ENCODE assay signal across 16 cellular contexts in genomic region chr2:239047861-239048260, GRCh38.
DNase-seq lines count a peak whose midpoint lies in the region; ATAC-seq, FAIRE-seq and TF ChIP-seq lines count a peak whose summit lies in the region.
"Had no signal": no experiment of that assay in that cellular context is flagged by ENCODE, and none has a peak within 500 bp of the region (broad histone marks: within the 10 kb centered on the region; RNA-seq: fewer than 3 reads in every experiment).

No MANE protein-coding gene starts in this region.

- no peak for FAIRE-seq in kidney (lab: Jason Lieb, UNC)

- H3K9ac ChIP-seq in endodermal cell (ENCODE audit: extremely low read depth, low read length, poor library complexity, severe bottlenecking) (no peak overlapping the region), kidney (ENCODE audit: low read length in 2 of 2) (no peak overlapping the region)
- H3K9ac ChIP-seq: BLaER1 had no signal

- H3K4me3 Mint-ChIP-seq in activated naive CD4-positive, alpha-beta T cell treated with anti-CD3 and anti-CD28 coated beads, Interleukin-2, amount 10 ng/mL, durations not matched to agents 7 days and 5 days, result no peak overlapping the region
- no peak overlapping the region for H3K4me3 Mint-ChIP-seq in activated naive CD4-positive, alpha-beta T cell treated with anti-CD3 and anti-CD28 coated beads for 36 hours
- H3K4me3 Mint-ChIP-seq in CD14-positive monocyte (no peak overlapping the region), endodermal cell (no peak overlapping the region)
- H3K4me3 Mint-ChIP-seq: CD8-positive, alpha-beta memory T cell; H9 had no signal

- H3K27me3 ChIP-seq in endodermal cell (ENCODE audit: control insufficient read depth, insufficient read depth, low read length, poor library complexity, severe bottlenecking), result no peaks in the 10 kb centered on the region
- H3K27me3 ChIP-seq: BLaER1 had no signal

- no peaks in the 10 kb centered on the region for H3K27me3 Mint-ChIP-seq in activated naive CD4-positive, alpha-beta T cell treated with anti-CD3 and anti-CD28 coated beads, Interleukin-2, amount 10 ng/mL, durations not matched to agents 7 days and 5 days
- no peaks in the 10 kb centered on the region for H3K27me3 Mint-ChIP-seq in activated naive CD4-positive, alpha-beta T cell treated with anti-CD3 and anti-CD28 coated beads for 36 hours (ENCODE audit: low read depth)
- peaks cover 0 to 3% (median 1%) of the 10 kb centered on the region in 3 donors for H3K27me3 Mint-ChIP-seq in CD14-positive monocyte (ENCODE audit: low read depth in 3 of 3)
- no peaks in the 10 kb centered on the region for H3K27me3 Mint-ChIP-seq in endodermal cell (ENCODE audit: insufficient read depth)
- H3K27me3 Mint-ChIP-seq: CD8-positive, alpha-beta memory T cell had no signal

- H3K4me3 ChIP-seq in endodermal cell (ENCODE audit: low read length) (no peak overlapping the region), kidney (ENCODE audit: low read length in 2 of 2) (no peak overlapping the region)
- H3K4me3 ChIP-seq: BLaER1 had no signal

- intact Hi-C loops in activated naive CD4-positive, alpha-beta T cell treated with anti-CD3 and anti-CD28 coated beads for 36 hours (cut with micrococcal nuclease), result no loop called here
- intact Hi-C loops in CD14-positive monocyte (cut with micrococcal nuclease) (no loop called here), posterior vena cava (cut with DNase I) (loop anchor here in 1 of 2 donors (10.0 kb wide), 1 partner anchor 937 kb away; no protein-coding TSS in a partner anchor), kidney (cut with DNase I) (no loop called here)

- H3K36me3 ChIP-seq in endodermal cell (ENCODE audit: control insufficient read depth, insufficient read depth, low read length), result no peaks in the 10 kb centered on the region
- peaks cover 0 to 7% of the 10 kb centered on the region in 2 donors for H3K36me3 ChIP-seq in kidney (ENCODE audit: control insufficient read depth in 1 of 2, insufficient read depth in 2 of 2, low read length in 2 of 2)

- H3K9me3 Mint-ChIP-seq in activated naive CD4-positive, alpha-beta T cell treated with anti-CD3 and anti-CD28 coated beads, Interleukin-2, amount 10 ng/mL, durations not matched to agents 7 days and 5 days, result no peaks in the 10 kb centered on the region
- no peaks in the 10 kb centered on the region for H3K9me3 Mint-ChIP-seq in activated naive CD4-positive, alpha-beta T cell treated with anti-CD3 and anti-CD28 coated beads for 36 hours
- H3K9me3 Mint-ChIP-seq in CD14-positive monocyte, result peaks cover 0 to 4% (median 0%) of the 10 kb centered on the region in 7 donors
- no peaks in the 10 kb centered on the region for H3K9me3 Mint-ChIP-seq in endodermal cell
- H3K9me3 Mint-ChIP-seq: CD8-positive, alpha-beta memory T cell; H9 had no signal

- H3K9me3 ChIP-seq in endodermal cell (ENCODE audit: control insufficient read depth, low read length), result no peaks in the 10 kb centered on the region
- H3K9me3 ChIP-seq in kidney (ENCODE audit: control insufficient read depth in 1 of 2, low read length in 2 of 2), result no peaks in the 10 kb centered on the region
- H3K9me3 ChIP-seq: BLaER1 had no signal

- peak overlapping the region; percentile 28 for H3K27ac Mint-ChIP-seq in activated naive CD4-positive, alpha-beta T cell treated with anti-CD3 and anti-CD28 coated beads, Interleukin-2, amount 10 ng/mL, durations not matched to agents 7 days and 5 days
- no peak overlapping the region for H3K27ac Mint-ChIP-seq in activated naive CD4-positive, alpha-beta T cell treated with anti-CD3 and anti-CD28 coated beads for 36 hours
- H3K27ac Mint-ChIP-seq in CD14-positive monocyte (peak overlapping the region in 3 of 7 donors; percentile 1 to 46 (median 46)), endodermal cell (peak overlapping the region; percentile 18)
- H3K27ac Mint-ChIP-seq: CD8-positive, alpha-beta memory T cell; H9 had no signal

- peaks cover 18% of the 10 kb centered on the region for H3K36me3 Mint-ChIP-seq in activated naive CD4-positive, alpha-beta T cell treated with anti-CD3 and anti-CD28 coated beads, Interleukin-2, amount 10 ng/mL, durations not matched to agents 7 days and 5 days
- peaks cover 15% of the 10 kb centered on the region for H3K36me3 Mint-ChIP-seq in activated naive CD4-positive, alpha-beta T cell treated with anti-CD3 and anti-CD28 coated beads for 36 hours (ENCODE audit: low read depth)
- H3K36me3 Mint-ChIP-seq in CD14-positive monocyte (peaks cover 28% of the 10 kb centered on the region in 2 donors), endodermal cell (ENCODE audit: low read depth) (peaks cover 16% of the 10 kb centered on the region)

- CTCF ChIA-PET in activated naive CD4-positive, alpha-beta T cell treated with anti-CD3 and anti-CD28 coated beads, Interleukin-2, amount 10 ng/mL, durations not matched to agents 7 days and 5 days (lab: Charles Lee), result no interaction called here
- CTCF ChIA-PET in activated naive CD4-positive, alpha-beta T cell treated with anti-CD3 and anti-CD28 coated beads for 36 hours (lab: Charles Lee), result interaction anchor here (1.1 kb wide), 1 partner anchor 8 kb away, joined by 3 read pairs; no protein-coding TSS in a partner anchor

- ATAC-seq in HG03432 (IDR thresholded peaks at IDR 0.05; ENCODE audit: unreplicated experiment), result no peak

- DNase-seq in activated naive CD4-positive, alpha-beta T cell treated with anti-CD3 and anti-CD28 coated beads, Interleukin-2, amount 10 ng/mL, durations not matched to agents 7 days and 5 days, result no peak
- DNase-seq in activated naive CD4-positive, alpha-beta T cell treated with anti-CD3 and anti-CD28 coated beads for 36 hours, result no peak
- peak; percentile 16 for DNase-seq in CD14-positive monocyte (ENCODE audit: low spot score)
- DNase-seq in endodermal cell, result no peak
- peak; percentile 65 for DNase-seq in posterior vena cava (ENCODE audit: low spot score)
- DNase-seq in COR-L47 (lab: John Stamatoyannopoulos, UW), result no peak
- no peak for DNase-seq in kidney
- DNase-seq: 8988T; CD8-positive, alpha-beta memory T cell; DMS153; DMS79; GDM1; GOT3; H9 had no signal

- WGBS in endodermal cell (ENCODE audit: insufficient coverage in 1 of 2, insufficient read length in 1 of 2), 2 experiments, result 94% methylated on average over 11 of the region's 11 CpGs; no CpG with 5 or more reads in 1 of the 2 experiments

- TF ChIP-seq CTCF in CD14-positive monocyte (IDR thresholded peaks at IDR 0.05), result no peak
- TF ChIP-seq CTCF in endodermal cell (conservative IDR thresholded peaks at IDR 0.05), result no peak
- TF ChIP-seq CTCF in kidney (IDR thresholded peaks at IDR 0.05; ENCODE audit: borderline replicate concordance, extremely low read depth, insufficient read depth), result no peak

- no peaks in the 10 kb centered on the region for H3K4me1 ChIP-seq in endodermal cell (ENCODE audit: control insufficient read depth, insufficient read depth, low read length)
- no peaks in the 10 kb centered on the region for H3K4me1 ChIP-seq in kidney (ENCODE audit: control insufficient read depth in 1 of 2, insufficient read depth in 1 of 2, low read depth in 1 of 2, low read length in 2 of 2)

- peaks cover 4% of the 10 kb centered on the region for H3K4me1 Mint-ChIP-seq in activated naive CD4-positive, alpha-beta T cell treated with anti-CD3 and anti-CD28 coated beads, Interleukin-2, amount 10 ng/mL, durations not matched to agents 7 days and 5 days
- no peaks in the 10 kb centered on the region for H3K4me1 Mint-ChIP-seq in activated naive CD4-positive, alpha-beta T cell treated with anti-CD3 and anti-CD28 coated beads for 36 hours (ENCODE audit: low read depth)
- H3K4me1 Mint-ChIP-seq in CD14-positive monocyte (no peaks in the 10 kb centered on the region), endodermal cell (peaks cover 5% of the 10 kb centered on the region)
- H3K4me1 Mint-ChIP-seq: CD8-positive, alpha-beta memory T cell; H9 had no signal

- H3K27ac ChIP-seq in endodermal cell (ENCODE audit: low read depth, low read length) (no peak overlapping the region), kidney (ENCODE audit: low read depth in 2 of 2, low read length in 2 of 2) (no peak overlapping the region)
- H3K27ac ChIP-seq: BLaER1 had no signal

Comparison
In these comparisons a context has a peak if more than half of its experiments do, and no peak if none do; other contexts are left out.
1. DNase-seq: peak in CD14-positive monocyte (single experiment) and posterior vena cava (single experiment); none in activated naive CD4-positive, alpha-beta T cell treated with anti-CD3 and anti-CD28 coated beads, Interleukin-2, amount 10 ng/mL, durations not matched to agents 7 days and 5 days (single experiment), activated naive CD4-positive, alpha-beta T cell treated with anti-CD3 and anti-CD28 coated beads for 36 hours (single experiment), endodermal cell (single experiment), COR-L47 (single experiment) and kidney (single experiment).